In genomic region chr5:59293700-59294099, GRCh38 we compare ENCODE assay signal across 1 cellular context.
TF ChIP-seq lines count a peak whose summit lies in the region.

No MANE protein-coding gene starts in this region.

TF ChIP-seq in SK-N-SH, 30 proteins besides CTCF, POLR2A, EP300 and RAD21:
- TF ChIP-seq, protein P1, sequence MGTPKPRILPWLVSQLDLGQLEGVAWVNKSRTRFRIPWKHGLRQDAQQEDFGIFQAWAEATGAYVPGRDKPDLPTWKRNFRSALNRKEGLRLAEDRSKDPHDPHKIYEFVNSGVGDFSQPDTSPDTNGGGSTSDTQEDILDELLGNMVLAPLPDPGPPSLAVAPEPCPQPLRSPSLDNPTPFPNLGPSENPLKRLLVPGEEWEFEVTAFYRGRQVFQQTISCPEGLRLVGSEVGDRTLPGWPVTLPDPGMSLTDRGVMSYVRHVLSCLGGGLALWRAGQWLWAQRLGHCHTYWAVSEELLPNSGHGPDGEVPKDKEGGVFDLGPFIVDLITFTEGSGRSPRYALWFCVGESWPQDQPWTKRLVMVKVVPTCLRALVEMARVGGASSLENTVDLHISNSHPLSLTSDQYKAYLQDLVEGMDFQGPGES (IDR thresholded peaks at IDR 0.05; ENCODE audit: low read depth, low read length): no peak
- TF ChIP-seq RCOR1 (IDR thresholded peaks at IDR 0.05; ENCODE audit: low read length) (no peak), TEAD4 (IDR thresholded peaks at IDR 0.05; ENCODE audit: borderline replicate concordance, insufficient read depth) (no peak), MEF2A (IDR thresholded peaks at IDR 0.05; ENCODE audit: borderline replicate concordance, low read depth) (no peak), FOSL2 (IDR thresholded peaks at IDR 0.05; ENCODE audit: borderline replicate concordance, low read depth) (no peak), SIN3A (IDR thresholded peaks at IDR 0.05; ENCODE audit: borderline replicate concordance, low read depth, low read length) (no peak), USF2 (IDR thresholded peaks at IDR 0.05; ENCODE audit: borderline replicate concordance, low read depth, low read length) (no peak), PBX3 (IDR thresholded peaks at IDR 0.05) (no peak), YY1 (IDR thresholded peaks at IDR 0.05; ENCODE audit: low read depth) (no peak), JUND (IDR thresholded peaks at IDR 0.05) (no peak), TCF12 (IDR thresholded peaks at IDR 0.05) (no peak), RXRA (IDR thresholded peaks at IDR 0.05; ENCODE audit: borderline replicate concordance, low read depth) (no peak), NRF1 (IDR thresholded peaks at IDR 0.05; ENCODE audit: low read depth, low read length) (no peak), RFX5 (IDR thresholded peaks at IDR 0.05; ENCODE audit: low read length) (no peak), GABPA (IDR thresholded peaks at IDR 0.05; ENCODE audit: low read depth) (no peak)
- TF ChIP-seq, protein P2, sequence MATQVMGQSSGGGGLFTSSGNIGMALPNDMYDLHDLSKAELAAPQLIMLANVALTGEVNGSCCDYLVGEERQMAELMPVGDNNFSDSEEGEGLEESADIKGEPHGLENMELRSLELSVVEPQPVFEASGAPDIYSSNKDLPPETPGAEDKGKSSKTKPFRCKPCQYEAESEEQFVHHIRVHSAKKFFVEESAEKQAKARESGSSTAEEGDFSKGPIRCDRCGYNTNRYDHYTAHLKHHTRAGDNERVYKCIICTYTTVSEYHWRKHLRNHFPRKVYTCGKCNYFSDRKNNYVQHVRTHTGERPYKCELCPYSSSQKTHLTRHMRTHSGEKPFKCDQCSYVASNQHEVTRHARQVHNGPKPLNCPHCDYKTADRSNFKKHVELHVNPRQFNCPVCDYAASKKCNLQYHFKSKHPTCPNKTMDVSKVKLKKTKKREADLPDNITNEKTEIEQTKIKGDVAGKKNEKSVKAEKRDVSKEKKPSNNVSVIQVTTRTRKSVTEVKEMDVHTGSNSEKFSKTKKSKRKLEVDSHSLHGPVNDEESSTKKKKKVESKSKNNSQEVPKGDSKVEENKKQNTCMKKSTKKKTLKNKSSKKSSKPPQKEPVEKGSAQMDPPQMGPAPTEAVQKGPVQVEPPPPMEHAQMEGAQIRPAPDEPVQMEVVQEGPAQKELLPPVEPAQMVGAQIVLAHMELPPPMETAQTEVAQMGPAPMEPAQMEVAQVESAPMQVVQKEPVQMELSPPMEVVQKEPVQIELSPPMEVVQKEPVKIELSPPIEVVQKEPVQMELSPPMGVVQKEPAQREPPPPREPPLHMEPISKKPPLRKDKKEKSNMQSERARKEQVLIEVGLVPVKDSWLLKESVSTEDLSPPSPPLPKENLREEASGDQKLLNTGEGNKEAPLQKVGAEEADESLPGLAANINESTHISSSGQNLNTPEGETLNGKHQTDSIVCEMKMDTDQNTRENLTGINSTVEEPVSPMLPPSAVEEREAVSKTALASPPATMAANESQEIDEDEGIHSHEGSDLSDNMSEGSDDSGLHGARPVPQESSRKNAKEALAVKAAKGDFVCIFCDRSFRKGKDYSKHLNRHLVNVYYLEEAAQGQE (IDR thresholded peaks at IDR 0.05; ENCODE audit: low read depth, low read length): no peak
